Comparison of ENCODE assay signal across 11 cellular contexts in genomic region chr14:94728440-94728839, GRCh38. TPM values are rescaled to one million over a fixed set of nuclear protein-coding genes. Genes with fewer than 3 reads are reported as not detected.
"Had no signal": no experiment of that assay in that cellular context is flagged by ENCODE, and none has a peak within 500 bp of the region (broad histone marks: within the 10 kb centered on the region; RNA-seq: fewer than 3 reads in every experiment).

No MANE protein-coding gene starts in this region.

RNA-seq across cellular contexts. Expression of gene GSC, which starts 41.5 kb away (rescaled TPM):
- total RNA-seq: activated B cell treated with CpG ODN at 0.5 μM for 24 hours; activated CD4-positive, alpha-beta memory T cell treated with anti-CD3 and anti-CD28 coated beads for 36 hours; activated CD4-positive, alpha-beta memory T cell treated with anti-CD3 and anti-CD28 coated beads, Interleukin-2, amount 10 ng/mL, durations not matched to agents 7 days and 5 days; activated CD4-positive, alpha-beta T cell treated with anti-CD3 and anti-CD28 coated beads for 36 hours; activated CD4-positive, alpha-beta T cell treated with anti-CD3 and anti-CD28 coated beads, Interleukin-2, amount 10 ng/mL, durations not matched to agents 24 days and 14 days; activated CD4-positive, alpha-beta T cell treated with anti-CD3 and anti-CD28 coated beads, Interleukin-2, amount 10 ng/mL, durations not matched to agents 7 days and 5 days; activated CD8-positive, alpha-beta memory T cell treated with anti-CD3 and anti-CD28 coated beads for 36 hours; activated CD8-positive, alpha-beta T cell treated with anti-CD3 and anti-CD28 coated beads for 36 hours; activated CD8-positive, alpha-beta T cell treated with anti-CD3 and anti-CD28 coated beads, Interleukin-2, amount 10 ng/mL, durations not matched to agents 7 days and 5 days; T-helper 1 cell treated with Interleukin-12 subunit alpha and Interleukin-12 subunit beta and Interleukin-4 antibody, amounts not matched to agents 30 ng/mL and 1 ng/mL, for 36 hours; T-helper 2 cell treated with Interferon-gamma antibody and Interleukin-4, amounts not matched to agents 100 ng/mL and 5 ng/mL, for 36 hours had no signal
